ENCODE assay signal across 12 cellular contexts in genomic region chr12:43011383-43011926, GRCh38.
DNase-seq lines count a peak whose midpoint lies in the region; ATAC-seq and TF ChIP-seq lines count a peak whose summit lies in the region.
"Had no signal": no experiment of that assay in that cellular context is flagged by ENCODE, and none has a peak within 500 bp of the region (broad histone marks: within the 10 kb centered on the region; RNA-seq: fewer than 3 reads in every experiment).

No MANE protein-coding gene starts in this region.

- no peaks in the 10 kb centered on the region for H3K27me3 Mint-ChIP-seq in stimulated activated naive CD8-positive, alpha-beta T cell treated with anti-CD3 and anti-CD28 coated beads, Interleukin-15, amount 100 ng/mL, for 72 hours

- H3K9me3 ChIP-seq in left lung = no peaks in the 10 kb centered on the region

- no peak overlapping the region for H3K27ac Mint-ChIP-seq in stimulated activated naive CD8-positive, alpha-beta T cell treated with anti-CD3 and anti-CD28 coated beads, Interleukin-15, amount 100 ng/mL, for 72 hours

- no peak overlapping the region for H3K4me3 ChIP-seq in left lung
- H3K4me3 ChIP-seq: dorsolateral prefrontal cortex had no signal

- H3K4me1 Mint-ChIP-seq in stimulated activated naive CD8-positive, alpha-beta T cell treated with anti-CD3 and anti-CD28 coated beads, Interleukin-15, amount 100 ng/mL, for 72 hours = no peaks in the 10 kb centered on the region

- no peak for TF ChIP-seq CTCF in left lung (IDR thresholded peaks at IDR 0.05)

- peak; percentile 72 for ATAC-seq in GM18499 (IDR thresholded peaks at IDR 0.05; ENCODE audit: insufficient read depth, unreplicated experiment)
- ATAC-seq in GM19463 (IDR thresholded peaks at IDR 0.05; ENCODE audit: unreplicated experiment) = peak; percentile 86
- peak; percentile 86 for ATAC-seq in HG02970 (IDR thresholded peaks at IDR 0.05; ENCODE audit: low FRiP score, unreplicated experiment)
- no peak for ATAC-seq in stimulated activated naive CD8-positive, alpha-beta T cell treated with anti-CD3 and anti-CD28 coated beads, Interleukin-15, amount 100 ng/mL, for 72 hours
- ATAC-seq in left lung = no peak

- DNase-seq in LHCN-M2 (ENCODE audit: low read depth) (peak; percentile 15), cerebellum (ENCODE audit: low spot score) (no peak), kidney glomerular epithelial cell (lab: John Stamatoyannopoulos, UW) (no peak), left lung (no peak)
- no peak for DNase-seq in stimulated activated naive CD8-positive, alpha-beta T cell treated with anti-CD3 and anti-CD28 coated beads, Interleukin-15, amount 100 ng/mL, for 72 hours
- DNase-seq: activated CD4-positive, alpha-beta T cell treated with anti-CD3 and anti-CD28 coated beads, Interleukin-2, amount 50 U/mL, for 1 hour; dorsolateral prefrontal cortex; GDM1; NCI-H2029 had no signal

- no peak overlapping the region for H3K27ac ChIP-seq in left lung
- H3K27ac ChIP-seq: dorsolateral prefrontal cortex had no signal

- no peak overlapping the region for H3K4me3 Mint-ChIP-seq in stimulated activated naive CD8-positive, alpha-beta T cell treated with anti-CD3 and anti-CD28 coated beads, Interleukin-15, amount 100 ng/mL, for 72 hours

- no peaks in the 10 kb centered on the region for H3K36me3 ChIP-seq in left lung

- no peaks in the 10 kb centered on the region for H3K27me3 ChIP-seq in left lung
- H3K27me3 ChIP-seq: dorsolateral prefrontal cortex had no signal

- peaks cover 0 to 7% of the 10 kb centered on the region in 2 donors for H3K9me3 Mint-ChIP-seq in stimulated activated naive CD8-positive, alpha-beta T cell treated with anti-CD3 and anti-CD28 coated beads, Interleukin-15, amount 100 ng/mL, for 72 hours

- H3K4me1 ChIP-seq in left lung = no peaks in the 10 kb centered on the region

- intact Hi-C loops in left lung (cut with DNase I) = no loop called here

Comparison
In these comparisons a context has a peak if more than half of its experiments do, and no peak if none do; other contexts are left out.
1. ATAC-seq: peak in GM18499 (single experiment), GM19463 (single experiment) and HG02970 (single experiment); none in stimulated activated naive CD8-positive, alpha-beta T cell treated with anti-CD3 and anti-CD28 coated beads, Interleukin-15, amount 100 ng/mL, for 72 hours (single experiment) and left lung (single experiment).